In genomic region chr3:112047264-112047663, GRCh38 we compare ENCODE assay signal across 19 cellular contexts. TPM values are rescaled to one million over a fixed set of nuclear protein-coding genes. Genes with fewer than 3 reads are reported as not detected.
DNase-seq lines count a peak whose midpoint lies in the region; ATAC-seq and TF ChIP-seq lines count a peak whose summit lies in the region.
"Had no signal": no experiment of that assay in that cellular context is flagged by ENCODE, and none has a peak within 500 bp of the region (broad histone marks: within the 10 kb centered on the region; RNA-seq: fewer than 3 reads in every experiment).

No MANE protein-coding gene starts in this region.

- H3K9me3 Mint-ChIP-seq in activated T-cell treated with anti-CD3 and anti-CD28 coated beads, Interleukin-2, amount 50 U/mL, for 72 hours, result no peaks in the 10 kb centered on the region
- H3K9me3 Mint-ChIP-seq in activated T-cell treated with anti-CD3 and anti-CD28 coated beads, Interleukin-2, amount 50 U/mL, for 24 hours, result no peaks in the 10 kb centered on the region
- H3K9me3 Mint-ChIP-seq: CD4-positive, alpha-beta T cell; H9 had no signal

- no peaks in the 10 kb centered on the region for H3K36me3 Mint-ChIP-seq in activated T-cell treated with anti-CD3 and anti-CD28 coated beads, Interleukin-2, amount 50 U/mL, for 72 hours (ENCODE audit: insufficient read depth in 2 of 2)
- H3K36me3 Mint-ChIP-seq in activated T-cell treated with anti-CD3 and anti-CD28 coated beads, Interleukin-2, amount 50 U/mL, for 24 hours (ENCODE audit: low read depth), result no peaks in the 10 kb centered on the region

- H3F3A ChIP-seq in MM.1S (ENCODE audit: insufficient read depth, low read length), result no peaks in the 10 kb centered on the region

- no peaks in the 10 kb centered on the region for H3K36me3 ChIP-seq in OCI-LY3 (replicated peaks; ENCODE audit: low read depth, low read length)
- no peaks in the 10 kb centered on the region for H3K36me3 ChIP-seq in tibial nerve
- no peaks in the 10 kb centered on the region for H3K36me3 ChIP-seq in MM.1S (replicated peaks; ENCODE audit: insufficient read depth, low read length)

- DNase-seq in activated T-cell treated with anti-CD3 and anti-CD28 coated beads, Interleukin-2, amount 50 U/mL, for 72 hours, result no peak
- DNase-seq in activated T-cell treated with anti-CD3 and anti-CD28 coated beads, Interleukin-2, amount 50 U/mL, for 24 hours, result no peak
- DNase-seq in epithelial cell of esophagus (ENCODE audit: low read depth), result peak; percentile 15
- no peak for DNase-seq in activated CD4-positive, alpha-beta T cell treated with anti-CD3 and anti-CD28 coated beads, Interleukin-2, amount 50 U/mL, for 48 hours
- no peak for DNase-seq in tibial nerve (ENCODE audit: low spot score in 2 of 2)
- DNase-seq in MM.1S, result no peak
- DNase-seq: AML-193; CD4-positive, alpha-beta T cell; DMS153; DMS79; GDM1; H9 had no signal

- no peaks in the 10 kb centered on the region for H3K9me2 ChIP-seq in MM.1S (replicated peaks; ENCODE audit: insufficient read depth, low read length)

- H3K27ac ChIP-seq in OCI-LY3 (ENCODE audit: low read length), result no peak overlapping the region
- H3K27ac ChIP-seq in tibial nerve, result no peak overlapping the region
- no peak overlapping the region for H3K27ac ChIP-seq in MM.1S (ENCODE audit: low read length)
- H3K27ac ChIP-seq: 22Rv1, A549, C4-2B had no signal

- H3K4me3 ChIP-seq in OCI-LY3 (ENCODE audit: low read length) (no peak overlapping the region), epithelial cell of esophagus (ENCODE audit: low read length) (no peak overlapping the region), tibial nerve (no peak overlapping the region), MM.1S (ENCODE audit: low read length) (no peak overlapping the region)
- H3K4me3 ChIP-seq: A549 had no signal

- no peaks in the 10 kb centered on the region for H3K27me3 Mint-ChIP-seq in activated T-cell treated with anti-CD3 and anti-CD28 coated beads, Interleukin-2, amount 50 U/mL, for 72 hours (ENCODE audit: low read depth)
- H3K27me3 Mint-ChIP-seq in activated T-cell treated with anti-CD3 and anti-CD28 coated beads, Interleukin-2, amount 50 U/mL, for 24 hours, result peaks cover 2% of the 10 kb centered on the region

- TF ChIP-seq POLR2A in tibial nerve (IDR thresholded peaks at IDR 0.05), result no peak

- H3K27me3 ChIP-seq in OCI-LY3 (ENCODE audit: low read depth, low read length) (no peaks in the 10 kb centered on the region; the same call in 1 of the 2 replicates), tibial nerve (no peaks in the 10 kb centered on the region), MM.1S (replicated peaks; ENCODE audit: insufficient read depth, low read length) (no peaks in the 10 kb centered on the region)

- H3K4me2 ChIP-seq in OCI-LY3 (ENCODE audit: low read length) (no peak overlapping the region), MM.1S (ENCODE audit: low read depth, low read length) (no peak overlapping the region)
- H3K4me2 ChIP-seq: A549 had no signal

- H4K20me1 ChIP-seq in OCI-LY3 (ENCODE audit: insufficient read depth, low read length) (no peaks in the 10 kb centered on the region), MM.1S (ENCODE audit: insufficient read depth, low read length) (no peaks in the 10 kb centered on the region)

- H3K9ac ChIP-seq in OCI-LY3 (ENCODE audit: low read length) (no peak overlapping the region), MM.1S (ENCODE audit: low read length) (no peak overlapping the region)

- no peak for TF ChIP-seq EP300 in tibial nerve (IDR thresholded peaks at IDR 0.05)

- H3K9me3 ChIP-seq in OCI-LY3 (ENCODE audit: insufficient read depth, low read length) (no peaks in the 10 kb centered on the region), tibial nerve (no peaks in the 10 kb centered on the region), MM.1S (replicated peaks; ENCODE audit: insufficient read depth, low read length) (no peaks in the 10 kb centered on the region)
- H3K9me3 ChIP-seq: A549 had no signal

- peaks cover 7% of the 10 kb centered on the region for H3K4me1 Mint-ChIP-seq in activated T-cell treated with anti-CD3 and anti-CD28 coated beads, Interleukin-2, amount 50 U/mL, for 72 hours (ENCODE audit: low read depth)
- H3K4me1 Mint-ChIP-seq in activated T-cell treated with anti-CD3 and anti-CD28 coated beads, Interleukin-2, amount 50 U/mL, for 24 hours (ENCODE audit: low read depth), result peaks cover 4% of the 10 kb centered on the region

- H3K27ac Mint-ChIP-seq in activated T-cell treated with anti-CD3 and anti-CD28 coated beads, Interleukin-2, amount 50 U/mL, for 72 hours, result no peak overlapping the region
- H3K27ac Mint-ChIP-seq in activated T-cell treated with anti-CD3 and anti-CD28 coated beads, Interleukin-2, amount 50 U/mL, for 24 hours, result no peak overlapping the region
- H3K27ac Mint-ChIP-seq: CD4-positive, alpha-beta T cell; H9 had no signal

- 88 to 92% methylated on average over 1 of the region's 1 CpG for WGBS in tibial nerve, 2 donors

- H3K4me1 ChIP-seq in OCI-LY3 (ENCODE audit: low read length) (peaks cover 8% of the 10 kb centered on the region; the same call in 1 of the 2 replicates), tibial nerve (peaks cover 0 to 7% (median 0%) of the 10 kb centered on the region in 4 donors), MM.1S (ENCODE audit: low read length) (peaks cover 5% of the 10 kb centered on the region)

- H3K4me3 Mint-ChIP-seq in activated T-cell treated with anti-CD3 and anti-CD28 coated beads, Interleukin-2, amount 50 U/mL, for 72 hours, result no peak overlapping the region
- no peak overlapping the region for H3K4me3 Mint-ChIP-seq in activated T-cell treated with anti-CD3 and anti-CD28 coated beads, Interleukin-2, amount 50 U/mL, for 24 hours
- H3K4me3 Mint-ChIP-seq: CD4-positive, alpha-beta T cell; H9 had no signal

- TF ChIP-seq CTCF in OCI-LY3 (IDR thresholded peaks at IDR 0.05; ENCODE audit: low read depth, low read length) (no peak), epithelial cell of esophagus (IDR thresholded peaks at IDR 0.05; ENCODE audit: insufficient read depth, low read depth, low read length, missing control alignments) (no peak), tibial nerve (IDR thresholded peaks at IDR 0.05) (no peak), MM.1S (IDR thresholded peaks at IDR 0.05; ENCODE audit: low read length) (no peak)

- ATAC-seq in activated T-cell treated with anti-CD3 and anti-CD28 coated beads, Interleukin-2, amount 50 U/mL, for 72 hours (replicated peaks in 1 of 2), result peak; percentile 38 to 50
- ATAC-seq in HG02852 (IDR thresholded peaks at IDR 0.05; ENCODE audit: unreplicated experiment), result no peak
- ATAC-seq: A549 had no signal

- H3K79me2 ChIP-seq in OCI-LY3 (ENCODE audit: low read length) (no peaks in the 10 kb centered on the region), MM.1S (ENCODE audit: low read length) (no peaks in the 10 kb centered on the region)

- H2AFZ ChIP-seq in OCI-LY3 (ENCODE audit: low read depth, low read length) (0 out of 2 replicates have a peak overlapping the region, but pooled peaks have one; percentile 7), MM.1S (ENCODE audit: low read length) (no peak overlapping the region)

RNA-seq across cellular contexts. Expression of gene TMPRSS7, which starts 12.7 kb away (rescaled TPM):
- under 1 TPM; 0.09 to 0.17 TPM for total RNA-seq in activated T-cell treated with anti-CD3 and anti-CD28 coated beads, Interleukin-2, amount 50 U/mL, for 72 hours
- not detected for total RNA-seq in tibial nerve
- total RNA-seq: Daoy, H1, H9 had no signal

RNA-seq across cellular contexts. Expression of gene C3orf52, which starts 38.9 kb away (rescaled TPM):
- 1 to 10 TPM; 3.2 to 4.1 TPM for total RNA-seq in activated T-cell treated with anti-CD3 and anti-CD28 coated beads, Interleukin-2, amount 50 U/mL, for 72 hours
- 1 to 10 TPM in 3 of 4 donors, under 1 TPM in 1; 0.98 to 8.5 (median 5.6) TPM for total RNA-seq in tibial nerve

RNA-seq across cellular contexts. Expression of gene TAGLN3, which starts 48.5 kb away (rescaled TPM):
- total RNA-seq in activated T-cell treated with anti-CD3 and anti-CD28 coated beads, Interleukin-2, amount 50 U/mL, for 72 hours, result under 1 TPM; 0.31 to 0.51 TPM
- 1 to 10 TPM in 1 of 4 donors, not detected in 3; 3.1 TPM for total RNA-seq in tibial nerve
